21 cellular contexts compared by ENCODE assay signal in the genomic region with DNA sequence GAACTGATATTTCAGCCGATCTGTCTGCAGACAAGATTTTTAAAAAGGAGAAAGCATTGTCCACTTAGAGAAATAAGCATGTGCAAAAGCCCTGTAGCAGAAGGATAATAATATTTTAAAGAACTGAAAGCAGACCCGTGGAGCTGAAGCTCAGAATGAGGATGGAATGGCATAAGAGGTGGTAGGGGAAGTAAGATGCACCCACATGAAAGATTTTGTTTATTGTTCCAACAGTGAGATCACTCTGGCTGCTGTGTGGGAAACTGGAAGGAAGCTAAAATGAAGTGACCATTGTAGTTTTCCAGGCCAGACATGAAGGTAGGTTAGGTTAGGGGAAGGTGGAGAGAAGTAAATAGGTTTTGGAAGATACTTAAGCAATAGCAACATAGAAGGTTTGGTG.
"Had no signal": no experiment of that assay in that cellular context is flagged by ENCODE, and none has a peak within 500 bp of the region (broad histone marks: within the 10 kb centered on the region; RNA-seq: fewer than 3 reads in every experiment).

No MANE protein-coding gene starts in this region.

- ATAC-seq: foreskin keratinocyte; naive thymus-derived CD4-positive, alpha-beta T cell had no signal

- DNase-seq: activated CD4-positive, CD25-positive, alpha-beta regulatory T cell treated with anti-CD3 and anti-CD28 coated beads, Interleukin-2, amount 50 U/mL, for 72 hours; activated CD8-positive, alpha-beta memory T cell treated with anti-CD3 and anti-CD28 coated beads for 24 hours; activated CD8-positive, alpha-beta memory T cell treated with anti-CD3 and anti-CD28 coated beads, Interleukin-2, amount 50 U/mL, for 4 hours; activated naive CD4-positive, alpha-beta T cell; activated T-cell treated with anti-CD3 and anti-CD28 coated beads, Interleukin-2, amount 50 U/mL, for 24 hours; central memory CD4-positive, alpha-beta T cell; effector memory CD4-positive, alpha-beta T cell; foreskin keratinocyte; kidney; lower lobe of right lung; naive thymus-derived CD4-positive, alpha-beta T cell; sigmoid colon; stimulated activated CD4-positive, alpha-beta T cell treated with anti-CD3 and anti-CD28 coated beads, Interleukin-15, amount 100 ng/mL, for 24 hours; stimulated activated naive CD4-positive, alpha-beta T cell; testis; WERI-Rb-1 had no signal

- H3K27me3 Mint-ChIP-seq: activated naive CD8-positive, alpha-beta T cell; activated T-cell treated with anti-CD3 and anti-CD28 coated beads, Interleukin-2, amount 50 U/mL, for 24 hours had no signal

- H3K36me3 Mint-ChIP-seq: neural progenitor cell, type B pancreatic cell had no signal

- H3K9me3 Mint-ChIP-seq: type B pancreatic cell had no signal

- H3K4me1 Mint-ChIP-seq: neural progenitor cell had no signal

- H3K4me3 Mint-ChIP-seq: activated naive CD8-positive, alpha-beta T cell; activated T-cell treated with anti-CD3 and anti-CD28 coated beads, Interleukin-2, amount 50 U/mL, for 24 hours; naive thymus-derived CD4-positive, alpha-beta T cell; neural progenitor cell; type B pancreatic cell had no signal

- H3K27ac Mint-ChIP-seq: activated naive CD8-positive, alpha-beta T cell; activated T-cell treated with anti-CD3 and anti-CD28 coated beads, Interleukin-2, amount 50 U/mL, for 24 hours; activated T-helper 2 cell treated with anti-CD3 and anti-CD28 coated beads, Interferon-gamma antibody, Interleukin-2, Interleukin-4, amounts not matched to agents 10 μg/mL and 5 μg/mL and 100 μg/mL, durations not matched to agents 14 hours and 24 hours and 36 hours; naive thymus-derived CD4-positive, alpha-beta T cell; neural progenitor cell; type B pancreatic cell had no signal

- FAIRE-seq: astrocyte, kidney had no signal
